15 cellular contexts compared by ENCODE assay signal in the genomic region with DNA sequence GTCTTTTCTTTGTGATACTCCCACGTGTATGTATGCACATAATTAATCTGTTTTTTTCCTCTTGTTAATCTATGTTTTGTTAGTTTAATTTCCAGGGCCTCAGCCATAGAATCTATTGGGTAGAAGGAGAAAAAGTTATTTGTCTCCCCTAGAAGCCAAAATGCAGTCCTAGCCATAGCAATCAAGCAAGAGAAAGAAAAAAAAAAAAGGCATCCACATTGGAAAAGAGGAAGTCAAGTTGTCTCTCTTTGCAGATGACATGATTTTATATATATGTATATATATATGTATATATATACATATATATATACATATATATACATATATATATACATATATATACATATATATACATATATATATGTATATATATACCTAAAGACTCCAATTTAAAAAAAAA.
"Had no signal": no experiment of that assay in that cellular context is flagged by ENCODE, and none has a peak within 500 bp of the region (broad histone marks: within the 10 kb centered on the region; RNA-seq: fewer than 3 reads in every experiment).

No MANE protein-coding gene starts in this region.

- H3K27me3 Mint-ChIP-seq: activated B cell treated with CpG ODN at 0.5 μM for 24 hours; activated CD4-positive, alpha-beta T cell treated with anti-CD3 and anti-CD28 coated beads, Interleukin-2, amount 10 ng/mL, durations not matched to agents 24 days and 14 days; naive thymus-derived CD8-positive, alpha-beta T cell; stimulated activated naive B cell treated with anti-CD40 and anti-IgM and Interleukin-4, amounts not matched to agents 10 μg/mL and 1 μg/mL and 100 μg/mL, for 72 hours had no signal

- H3K27ac Mint-ChIP-seq: activated B cell treated with CpG ODN at 0.5 μM for 24 hours; activated CD4-positive, alpha-beta T cell treated with anti-CD3 and anti-CD28 coated beads, Interleukin-2, amount 10 ng/mL, durations not matched to agents 24 days and 14 days; activated CD8-positive, alpha-beta T cell treated with anti-CD3 and anti-CD28 coated beads, Interleukin-2, amount 10 ng/mL, durations not matched to agents 7 days and 5 days; activated naive CD4-positive, alpha-beta T cell treated with anti-CD3 and anti-CD28 coated beads, Interleukin-2, amount 50 U/mL, for 72 hours; activated T-cell treated with anti-CD3 and anti-CD28 coated beads, Interleukin-2, amount 50 U/mL, for 72 hours; naive thymus-derived CD8-positive, alpha-beta T cell; stimulated activated naive B cell treated with anti-CD40 and anti-IgM and Interleukin-4, amounts not matched to agents 10 μg/mL and 1 μg/mL and 100 μg/mL, for 72 hours had no signal

- H3K36me3 Mint-ChIP-seq: activated naive CD4-positive, alpha-beta T cell treated with anti-CD3 and anti-CD28 coated beads, Interleukin-2, amount 50 U/mL, for 72 hours; naive thymus-derived CD8-positive, alpha-beta T cell; stimulated activated naive B cell treated with anti-CD40 and anti-IgM and Interleukin-4, amounts not matched to agents 10 μg/mL and 1 μg/mL and 100 μg/mL, for 72 hours had no signal

- H3K4me3 ChIP-seq: cardiac muscle cell, mucosa of descending colon, tibial artery had no signal

- H3K9me3 ChIP-seq: mucosa of descending colon, tibial artery had no signal

- H3K9me3 Mint-ChIP-seq: activated B cell treated with CpG ODN at 0.5 μM for 24 hours; activated CD4-positive, alpha-beta T cell treated with anti-CD3 and anti-CD28 coated beads, Interleukin-2, amount 10 ng/mL, durations not matched to agents 24 days and 14 days; activated naive CD4-positive, alpha-beta T cell treated with anti-CD3 and anti-CD28 coated beads, Interleukin-2, amount 50 U/mL, for 72 hours; naive thymus-derived CD8-positive, alpha-beta T cell had no signal

- H3K36me3 ChIP-seq: cardiac muscle cell, tibial artery had no signal

- ATAC-seq: activated CD8-positive, alpha-beta T cell treated with anti-CD3 and anti-CD28 coated beads, Interleukin-2, amount 10 ng/mL, durations not matched to agents 7 days and 5 days; activated naive CD4-positive, alpha-beta T cell treated with anti-CD3 and anti-CD28 coated beads, Interleukin-2, amount 50 U/mL, for 72 hours; activated T-cell treated with anti-CD3 and anti-CD28 coated beads, Interleukin-2, amount 50 U/mL, for 72 hours; esophagus mucosa; left colon; mucosa of descending colon; naive thymus-derived CD8-positive, alpha-beta T cell; stimulated activated naive B cell treated with anti-CD40 and anti-IgM and Interleukin-4, amounts not matched to agents 10 μg/mL and 1 μg/mL and 100 μg/mL, for 72 hours had no signal

- H3K27me3 ChIP-seq: cardiac muscle cell, tibial artery had no signal

- H3K4me3 Mint-ChIP-seq: activated B cell treated with CpG ODN at 0.5 μM for 24 hours; activated CD4-positive, alpha-beta T cell treated with anti-CD3 and anti-CD28 coated beads, Interleukin-2, amount 10 ng/mL, durations not matched to agents 24 days and 14 days; activated CD8-positive, alpha-beta T cell treated with anti-CD3 and anti-CD28 coated beads, Interleukin-2, amount 10 ng/mL, durations not matched to agents 7 days and 5 days; activated T-cell treated with anti-CD3 and anti-CD28 coated beads, Interleukin-2, amount 50 U/mL, for 72 hours; naive thymus-derived CD8-positive, alpha-beta T cell; stimulated activated naive B cell treated with anti-CD40 and anti-IgM and Interleukin-4, amounts not matched to agents 10 μg/mL and 1 μg/mL and 100 μg/mL, for 72 hours had no signal

- DNase-seq: activated B cell treated with CpG ODN at 0.5 μM for 24 hours; activated CD4-positive, alpha-beta T cell treated with anti-CD3 and anti-CD28 coated beads, Interleukin-2, amount 10 ng/mL, durations not matched to agents 24 days and 14 days; activated CD8-positive, alpha-beta memory T cell treated with anti-CD3 and anti-CD28 coated beads, Interleukin-2, amount 50 U/mL, for 4 hours; activated CD8-positive, alpha-beta T cell treated with anti-CD3 and anti-CD28 coated beads, Interleukin-2, amount 10 ng/mL, durations not matched to agents 7 days and 5 days; activated gamma-delta T cell; activated T-cell treated with anti-CD3 and anti-CD28 coated beads, Interleukin-2, amount 50 U/mL, for 72 hours; left colon; mucosa of descending colon; naive thymus-derived CD8-positive, alpha-beta T cell; stimulated activated CD4-positive, alpha-beta T cell treated with anti-CD3 and anti-CD28 coated beads, Interleukin-2, amount 100 ng/mL, for 48 hours; stimulated activated naive B cell treated with anti-CD40 and anti-IgM and Interleukin-4, amounts not matched to agents 10 μg/mL and 1 μg/mL and 100 μg/mL, for 72 hours; tibial artery had no signal
